9 cellular contexts compared by ENCODE assay signal in the genomic region with DNA sequence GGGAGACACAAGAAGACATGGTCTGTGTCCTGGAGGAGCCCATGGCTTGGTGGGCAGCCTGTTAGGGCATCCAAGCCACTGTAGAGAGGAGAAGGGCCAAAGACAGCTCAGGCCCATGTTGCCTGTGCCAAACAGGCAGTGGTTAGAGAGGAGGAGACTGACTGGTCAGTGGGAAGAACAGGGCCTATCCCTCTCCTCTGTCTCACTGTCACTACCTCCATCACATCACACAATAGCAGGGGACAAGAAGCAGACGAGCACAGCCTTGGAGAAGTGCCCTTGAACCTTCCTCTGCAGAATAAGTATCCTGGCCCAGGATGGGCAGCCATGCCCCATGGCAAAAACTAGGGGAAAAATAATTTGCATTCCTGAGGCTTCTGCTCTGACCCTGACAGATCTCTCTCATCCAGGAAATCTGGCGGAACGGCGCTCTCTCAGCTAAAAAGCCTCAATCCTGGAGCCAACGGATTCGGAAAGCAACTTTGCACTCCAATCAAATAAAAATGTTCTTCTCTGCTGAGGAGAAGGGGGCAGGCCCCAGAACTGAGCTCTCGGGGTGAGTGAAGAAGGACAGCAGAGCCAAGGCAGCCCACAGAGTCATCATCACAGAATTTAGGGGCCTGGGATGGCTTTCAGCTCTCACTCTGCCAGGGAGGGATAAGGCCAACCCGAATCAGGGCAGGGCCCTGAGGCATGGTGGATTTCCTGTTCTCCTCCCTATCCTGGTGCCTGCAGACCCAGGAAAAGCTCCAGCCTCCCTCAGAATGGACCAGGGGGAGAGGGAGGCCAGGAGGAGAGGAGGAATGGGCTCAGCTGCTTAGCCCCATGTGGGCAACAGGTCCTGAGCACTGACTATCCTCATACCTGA. TPM values are rescaled to one million over a fixed set of nuclear protein-coding genes. Genes with fewer than 3 reads are reported as not detected.
DNase-seq lines count a peak whose midpoint lies in the region; ATAC-seq and TF ChIP-seq lines count a peak whose summit lies in the region.
"Had no signal": no experiment of that assay in that cellular context is flagged by ENCODE, and none has a peak within 500 bp of the region (broad histone marks: within the 10 kb centered on the region; RNA-seq: fewer than 3 reads in every experiment).

No MANE protein-coding gene starts in this region.

- H3K4me1 ChIP-seq in adipocyte (ENCODE audit: control insufficient read depth, insufficient read depth, low read length) (peaks cover 15% of the 10 kb centered on the region), stomach (peaks cover 17 to 51% (median 30%) of the 10 kb centered on the region in 4 donors)

- TF ChIP-seq EP300 in stomach (IDR thresholded peaks at IDR 0.05) = no peak

- intact Hi-C loops in stomach (cut with DNase I; ENCODE audit: low total_unique reads) = no loop called here

- H3K27me3 ChIP-seq in adipocyte (replicated peaks; ENCODE audit: control insufficient read depth, insufficient read depth, low read length) (peaks cover 19% of the 10 kb centered on the region), stomach (peaks cover 0 to 14% (median 0%) of the 10 kb centered on the region in 3 donors)
- H3K27me3 ChIP-seq: pancreas had no signal

- H3K36me3 ChIP-seq in adipocyte (ENCODE audit: control insufficient read depth, insufficient read depth, low read length, severe bottlenecking) (no peaks in the 10 kb centered on the region), stomach (no peaks in the 10 kb centered on the region)
- H3K36me3 ChIP-seq: pancreas had no signal

- H3K9me3 ChIP-seq in adipocyte (ENCODE audit: control insufficient read depth, low read length) = no peaks in the 10 kb centered on the region
- H3K9me3 ChIP-seq in stomach = no peaks in the 10 kb centered on the region
- H3K9me3 ChIP-seq: pancreas had no signal

- WGBS in stomach, 5 donors = 44 to 73% (median 67%) methylated on average over 7 to 8 of the region's 8 CpGs

- H3K4me3 ChIP-seq in HFF-Myc (replicated peaks; ENCODE audit: low read depth, low read length) (peak overlapping the region; percentile 44), adipocyte (ENCODE audit: low read length) (peak overlapping the region; percentile 52), stomach (peak overlapping the region; percentile 68 to 86 (median 74))

- no peak overlapping the region for H3K9ac ChIP-seq in adipocyte (ENCODE audit: low read length)

- H3K27ac ChIP-seq in stomach = peak overlapping the region; percentile 1 to 92 (median 83)
- H3K27ac ChIP-seq: pancreas had no signal

- no peak for DNase-seq in HFF-Myc (ENCODE audit: extremely low read depth, low read depth)
- DNase-seq in adipocyte (ENCODE audit: low read depth) = peak; percentile 46
- DNase-seq in left lobe of liver (ENCODE audit: low spot score) = no peak
- no peak for DNase-seq in stomach
- no peak for DNase-seq in NK-92 treated with Interleukin-12 subunit alpha and Interleukin-12 subunit beta, amount 100 ng/mL, for 24 hours (lab: John Stamatoyannopoulos, UW)
- DNase-seq: pancreas had no signal

- ATAC-seq in left lobe of liver (peak; percentile 31), HG02759 (IDR thresholded peaks at IDR 0.05; ENCODE audit: unreplicated experiment) (no peak)
- ATAC-seq in activated CD4-positive, CD25-positive, alpha-beta regulatory T cell treated with anti-CD3 and anti-CD28 coated beads, Interleukin-2, amount 50 U/mL, for 24 hours = no peak

- TF ChIP-seq POLR2A in stomach (IDR thresholded peaks at IDR 0.05) = no peak

- TF ChIP-seq CTCF in HFF-Myc (IDR thresholded peaks at IDR 0.05; ENCODE audit: low read depth, low read length, missing control alignments) (no peak), stomach (IDR thresholded peaks at IDR 0.05) (no peak)

RNA-seq across cellular contexts. Expression of a gene that starts 1.6 kb away (rescaled TPM):
- total RNA-seq in left lobe of liver = 18.4 TPM
- 10 to 100 TPM in 1 of 5 donors, 1 to 10 TPM in 3, under 1 TPM in 1; 0.43 to 15.9 (median 7.6) TPM for total RNA-seq in stomach
- polyA plus RNA-seq in stomach = 1 to 10 TPM; 4.4 to 7.5 (median 4.8) TPM

RNA-seq across cellular contexts. Expression of a gene that starts 56.3 kb away (rescaled TPM):
- total RNA-seq in left lobe of liver (0.45 TPM), stomach (100 to 1,000 TPM in 2 of 5 donors, 10 to 100 TPM in 1, 1 to 10 TPM in 1, not detected in 1; 2.9 to 114 (median 87.8) TPM)
- 10 to 100 TPM; 16.3 to 62.6 (median 32.3) TPM for polyA plus RNA-seq in stomach
- total RNA-seq: NCI-H460 had no signal

RNA-seq across cellular contexts. Expression of a gene that starts 56.5 kb away (rescaled TPM):
- total RNA-seq in left lobe of liver (not detected), stomach (10 to 100 TPM in 3 of 5 donors, 1 to 10 TPM in 1, not detected in 1; 2.4 to 29.6 (median 18.8) TPM)
- polyA plus RNA-seq in stomach = 10 to 100 TPM; 26.4 to 96.7 (median 27.1) TPM
